In the genomic region with DNA sequence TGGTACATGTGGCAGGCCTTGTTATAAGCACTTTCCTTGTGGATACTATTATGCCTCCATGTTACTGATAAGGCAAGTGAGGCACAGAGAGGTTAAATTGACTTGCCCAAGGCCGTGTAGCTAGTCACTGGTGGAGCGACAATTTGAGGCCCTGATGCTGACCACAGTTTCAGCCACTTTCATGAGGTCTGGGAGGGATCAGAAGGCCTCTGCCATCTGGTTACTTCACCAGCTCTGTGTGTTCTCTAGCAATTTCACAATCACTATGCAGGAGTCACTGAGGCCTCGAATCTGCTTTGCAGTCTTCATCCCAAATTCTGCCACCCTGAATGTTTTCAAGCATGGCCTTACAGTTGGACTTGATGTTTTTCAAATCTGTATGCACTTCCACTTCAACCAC, we compare ENCODE assay signal across 15 cellular contexts. TPM values are rescaled to one million over a fixed set of nuclear protein-coding genes. Genes with fewer than 3 reads are reported as not detected.
DNase-seq lines count a peak whose midpoint lies in the region; ATAC-seq and TF ChIP-seq lines count a peak whose summit lies in the region.
"Had no signal": no experiment of that assay in that cellular context is flagged by ENCODE, and none has a peak within 500 bp of the region (broad histone marks: within the 10 kb centered on the region; RNA-seq: fewer than 3 reads in every experiment).

No MANE protein-coding gene starts in this region.

- no peaks in the 10 kb centered on the region for H3K27me3 ChIP-seq in HL-60 (ENCODE audit: insufficient read depth, poor library complexity, severe bottlenecking)
- H3K27me3 ChIP-seq: foreskin keratinocyte, suprapubic skin had no signal

- ATAC-seq in GM18498 (IDR thresholded peaks at IDR 0.05; ENCODE audit: unreplicated experiment) (peak; percentile 56), left lobe of liver (peak; percentile 84), GM19455 (IDR thresholded peaks at IDR 0.05; ENCODE audit: unreplicated experiment) (no peak), HG03565 (IDR thresholded peaks at IDR 0.05; ENCODE audit: unreplicated experiment) (no peak)
- ATAC-seq: foreskin keratinocyte, lower lobe of right lung had no signal

- no peak overlapping the region for H3K27ac ChIP-seq in HL-60 (replicated peaks)
- H3K27ac ChIP-seq: foreskin keratinocyte, lower lobe of right lung, suprapubic skin had no signal

- no peak overlapping the region for H3K4me3 ChIP-seq in HL-60 (replicated peaks; ENCODE audit: insufficient read depth, low read length)
- H3K4me3 ChIP-seq: lower lobe of right lung, suprapubic skin had no signal

- DNase-seq in HL-60 (ENCODE audit: low read depth in 1 of 2, low spot score in 1 of 2) (peak; percentile 28 to 38), SKM-1 treated with dmso at 0.1 percent for 144 hours (lab: John Stamatoyannopoulos, UW; ENCODE audit: unreplicated experiment) (peak; percentile 86), left lobe of liver (ENCODE audit: low spot score) (peak; percentile 59), DMS 273 treated with DMSO at 0.1 percent for 48 hours (lab: John Stamatoyannopoulos, UW) (no peak), DMS53 treated with DMSO at 0.1 percent for 48 hours (lab: John Stamatoyannopoulos, UW; ENCODE audit: unreplicated experiment) (no peak)
- DNase-seq: activated naive CD4-positive, alpha-beta T cell treated with anti-CD3 and anti-CD28 coated beads for 36 hours; C1 segment of cervical spinal cord; foreskin keratinocyte; lower lobe of right lung; NCI-H1417 treated with DMSO at 0.1 percent for 48 hours; NCI-H2227 treated with DMSO at 0.1 percent for 48 hours had no signal

- TF ChIP-seq CTCF in HL-60 (IDR thresholded peaks at IDR 0.05; ENCODE audit: insufficient read depth, low read length): no peak

RNA-seq across cellular contexts. Expression of a gene that starts 9.1 kb away (rescaled TPM):
- total RNA-seq in left lobe of liver: 0.30 TPM

Comparison
In these comparisons a context has a peak if more than half of its experiments do, and no peak if none do; other contexts are left out.
1. ATAC-seq: peak in GM18498 (single experiment) and left lobe of liver (single experiment); none in GM19455 (single experiment) and HG03565 (single experiment).
2. DNase-seq: peak in HL-60 (2 of 2), SKM-1 treated with dmso at 0.1 percent for 144 hours (single experiment) and left lobe of liver (single experiment); none in DMS 273 treated with DMSO at 0.1 percent for 48 hours (single experiment) and DMS53 treated with DMSO at 0.1 percent for 48 hours (single experiment).